14 cellular contexts compared by ENCODE assay signal in genomic region chr12:124741211-124741610, GRCh38.
DNase-seq lines count a peak whose midpoint lies in the region; ATAC-seq and TF ChIP-seq lines count a peak whose summit lies in the region.
"Had no signal": no experiment of that assay in that cellular context is flagged by ENCODE, and none has a peak within 500 bp of the region (broad histone marks: within the 10 kb centered on the region; RNA-seq: fewer than 3 reads in every experiment).

No MANE protein-coding gene starts in this region.

- no peaks in the 10 kb centered on the region for H3K9me3 ChIP-seq in breast epithelium
- no peaks in the 10 kb centered on the region for H3K9me3 ChIP-seq in neural progenitor cell (ENCODE audit: low read depth)
- no peaks in the 10 kb centered on the region for H3K9me3 ChIP-seq in upper lobe of left lung
- H3K9me3 ChIP-seq: tibial nerve had no signal

- ATAC-seq in upper lobe of left lung (ENCODE audit: low FRiP score in 2 of 2) = no peak
- ATAC-seq in HG03520 (IDR thresholded peaks at IDR 0.05; ENCODE audit: unreplicated experiment) = no peak

- no peak for DNase-seq in breast epithelium (ENCODE audit: low spot score in 2 of 2)
- no peak for DNase-seq in MCF 10A (ENCODE audit: unreplicated experiment)
- no peak for DNase-seq in neural progenitor cell (ENCODE audit: low spot score)
- DNase-seq in upper lobe of left lung = no peak
- DNase-seq in HUDEP-2 (lab: John Stamatoyannopoulos, UW; ENCODE audit: unreplicated experiment in 76 of 76) = no peak
- DNase-seq in superior temporal gyrus (ENCODE audit: extremely low spot score) = no peak
- DNase-seq: activated CD4-positive, CD25-positive, alpha-beta regulatory T cell treated with anti-CD3 and anti-CD28 coated beads, Interleukin-2, amount 50 U/mL, for 72 hours; activated effector memory CD4-positive, alpha-beta T cell treated with Interleukin-2 at 50 U/mL for 16 hours; Right ventricle myocardium superior; T-helper 2 cell had no signal

- H3K9ac ChIP-seq in neural progenitor cell = no peak overlapping the region

- no peaks in the 10 kb centered on the region for H3K27me3 Mint-ChIP-seq in MCF 10A (ENCODE audit: insufficient read depth, unreplicated experiment)
- H3K27me3 Mint-ChIP-seq in dendritic cell treated with granulocyte-macrophage colony-stimulating factor and Interleukin-4, amounts not matched to agents 40 ng/mL and 50 ng/mL, for 4 days = no peaks in the 10 kb centered on the region
- H3K27me3 Mint-ChIP-seq in neural progenitor cell (ENCODE audit: insufficient read depth, low read depth) = peaks cover 58% of the 10 kb centered on the region

- intact Hi-C loops in breast epithelium (cut with DNase I; ENCODE audit: low total_unique reads) (no loop called here), MCF 10A (cut with micrococcal nuclease) (loop anchor here (1.0 kb wide), 1 partner anchor 26 kb away; no protein-coding TSS in a partner anchor)
- intact Hi-C loops in dendritic cell treated with granulocyte-macrophage colony-stimulating factor and Interleukin-4, amounts not matched to agents 40 ng/mL and 50 ng/mL, for 4 days (cut with micrococcal nuclease) = no loop called here

- 85 to 92% methylated on average over 7 of the region's 7 CpGs for WGBS in upper lobe of left lung, 2 donors

- no peak for TF ChIP-seq CTCF in breast epithelium (IDR thresholded peaks at IDR 0.05)
- TF ChIP-seq CTCF in MCF 10A (IDR thresholded peaks at IDR 0.05; ENCODE audit: unreplicated experiment) = no peak
- TF ChIP-seq CTCF in neural progenitor cell (IDR thresholded peaks at IDR 0.05) = no peak
- TF ChIP-seq CTCF in upper lobe of left lung (IDR thresholded peaks at IDR 0.05) = no peak

- no peaks in the 10 kb centered on the region for H3K9me3 Mint-ChIP-seq in MCF 10A (ENCODE audit: unreplicated experiment)
- no peaks in the 10 kb centered on the region for H3K9me3 Mint-ChIP-seq in dendritic cell treated with granulocyte-macrophage colony-stimulating factor and Interleukin-4, amounts not matched to agents 40 ng/mL and 50 ng/mL, for 4 days
- H3K9me3 Mint-ChIP-seq in neural progenitor cell = peaks cover 14% of the 10 kb centered on the region

- H3K4me1 ChIP-seq in breast epithelium = peaks cover 5 to 21% of the 10 kb centered on the region in 2 donors
- peaks cover 4% of the 10 kb centered on the region for H3K4me1 ChIP-seq in neural progenitor cell
- H3K4me1 ChIP-seq in upper lobe of left lung = peaks cover 16 to 35% (median 33%) of the 10 kb centered on the region in 4 donors

- no peak overlapping the region for H3K4me3 ChIP-seq in breast epithelium
- H3K4me3 ChIP-seq in neural progenitor cell = no peak overlapping the region
- H3K4me3 ChIP-seq in upper lobe of left lung = no peak overlapping the region
- H3K4me3 ChIP-seq: skin epidermis, tibial nerve had no signal

- POLR2A ChIA-PET in MCF 10A (lab: Yijun Ruan, JAX) = interaction anchor here (0.5 to 1.7 kb wide), 7 partner anchors 12 to 1376 kb away, joined by 3 to 8 read pairs (median 4); no protein-coding TSS in a partner anchor

- no peak overlapping the region for H3K27ac Mint-ChIP-seq in MCF 10A (ENCODE audit: low read depth, unreplicated experiment)
- peak overlapping the region; percentile 63 for H3K27ac Mint-ChIP-seq in dendritic cell treated with granulocyte-macrophage colony-stimulating factor and Interleukin-4, amounts not matched to agents 40 ng/mL and 50 ng/mL, for 4 days
- H3K27ac Mint-ChIP-seq in neural progenitor cell = no peak overlapping the region

- no TSS peak for BruUV-seq in MCF 10A (replicated peaks; lab: Mats Ljungman, UMichigan)

- H3K27me3 ChIP-seq in breast epithelium = no peaks in the 10 kb centered on the region
- H3K27me3 ChIP-seq in neural progenitor cell = no peaks in the 10 kb centered on the region
- H3K27me3 ChIP-seq in upper lobe of left lung = no peaks in the 10 kb centered on the region
- H3K27me3 ChIP-seq: tibial nerve had no signal

- H3K4me1 Mint-ChIP-seq in MCF 10A (ENCODE audit: insufficient read depth, unreplicated experiment) = peaks cover 24% of the 10 kb centered on the region
- peaks cover 62% of the 10 kb centered on the region for H3K4me1 Mint-ChIP-seq in dendritic cell treated with granulocyte-macrophage colony-stimulating factor and Interleukin-4, amounts not matched to agents 40 ng/mL and 50 ng/mL, for 4 days (ENCODE audit: low read depth)
- H3K4me1 Mint-ChIP-seq in neural progenitor cell = peaks cover 64% of the 10 kb centered on the region

- no peaks in the 10 kb centered on the region for H3K79me2 ChIP-seq in neural progenitor cell (ENCODE audit: low read depth)

- H3K36me3 Mint-ChIP-seq in MCF 10A (ENCODE audit: insufficient read depth, unreplicated experiment) = no peaks in the 10 kb centered on the region
- no peaks in the 10 kb centered on the region for H3K36me3 Mint-ChIP-seq in dendritic cell treated with granulocyte-macrophage colony-stimulating factor and Interleukin-4, amounts not matched to agents 40 ng/mL and 50 ng/mL, for 4 days (ENCODE audit: low read depth)
- no peaks in the 10 kb centered on the region for H3K36me3 Mint-ChIP-seq in neural progenitor cell

- peak overlapping the region; percentile 60 to 67 for H3K27ac ChIP-seq in breast epithelium
- H3K27ac ChIP-seq in neural progenitor cell = no peak overlapping the region
- peak overlapping the region in 3 of 4 donors; percentile 4 to 70 (median 13) for H3K27ac ChIP-seq in upper lobe of left lung

- no peak overlapping the region for H2AFZ ChIP-seq in neural progenitor cell (replicated peaks)

- H3K4me3 Mint-ChIP-seq in MCF 10A (ENCODE audit: unreplicated experiment) = no peak overlapping the region
- no peak overlapping the region for H3K4me3 Mint-ChIP-seq in dendritic cell treated with granulocyte-macrophage colony-stimulating factor and Interleukin-4, amounts not matched to agents 40 ng/mL and 50 ng/mL, for 4 days
- H3K4me3 Mint-ChIP-seq in neural progenitor cell = peak overlapping the region; percentile 46

- CTCF ChIA-PET in MCF 10A (lab: Yijun Ruan, JAX) = interaction anchor here (0.7 to 1.7 kb wide), 12 partner anchors 9 to 704 kb away, joined by 3 to 13 read pairs (median 3); no protein-coding TSS in a partner anchor

- no peak for TF ChIP-seq EP300 in upper lobe of left lung (IDR thresholded peaks at IDR 0.05)

- no peaks in the 10 kb centered on the region for H4K20me1 ChIP-seq in neural progenitor cell (ENCODE audit: low read depth)

- peaks cover 26% of the 10 kb centered on the region for H3F3A ChIP-seq in neural progenitor cell (ENCODE audit: low read depth)

- no peak overlapping the region for H3K4me2 ChIP-seq in neural progenitor cell

- no peaks in the 10 kb centered on the region for H3K36me3 ChIP-seq in breast epithelium
- no peaks in the 10 kb centered on the region for H3K36me3 ChIP-seq in neural progenitor cell
- no peaks in the 10 kb centered on the region for H3K36me3 ChIP-seq in upper lobe of left lung
- H3K36me3 ChIP-seq: tibial nerve had no signal

- TF ChIP-seq POLR2A in breast epithelium (IDR thresholded peaks at IDR 0.05) = no peak
- TF ChIP-seq POLR2A in upper lobe of left lung (IDR thresholded peaks at IDR 0.05) = no peak
